4 cellular contexts compared by ENCODE assay signal in genomic region chr5:29469581-29469980, GRCh38.
"Had no signal": no experiment of that assay in that cellular context is flagged by ENCODE, and none has a peak within 500 bp of the region (broad histone marks: within the 10 kb centered on the region; RNA-seq: fewer than 3 reads in every experiment).

No MANE protein-coding gene starts in this region.

- H3K4me3 Mint-ChIP-seq: GM23338, H9 had no signal

- DNase-seq: H9, HCEC 1CT, IMR-90 had no signal

- H3K27ac Mint-ChIP-seq: GM23338, H9 had no signal

- H3K9me3 Mint-ChIP-seq: GM23338, H9 had no signal

- H3K4me3 ChIP-seq: GM23338 had no signal
